Comparison of ENCODE assay signal across 18 cellular contexts in genomic region chr2:216925632-216926366, GRCh38.
"Had no signal": no experiment of that assay in that cellular context is flagged by ENCODE, and none has a peak within 500 bp of the region (broad histone marks: within the 10 kb centered on the region; RNA-seq: fewer than 3 reads in every experiment).

No MANE protein-coding gene starts in this region.

- H3K4me1 Mint-ChIP-seq: activated B cell treated with CpG ODN at 0.5 μM for 24 hours; activated CD8-positive, alpha-beta memory T cell treated with anti-CD3 and anti-CD28 coated beads, Interleukin-2, amount 10 ng/mL, durations not matched to agents 7 days and 5 days; endodermal cell; naive thymus-derived CD8-positive, alpha-beta T cell had no signal

- ATAC-seq: activated CD8-positive, alpha-beta memory T cell treated with anti-CD3 and anti-CD28 coated beads, Interleukin-2, amount 10 ng/mL, durations not matched to agents 7 days and 5 days; activated T-cell treated with anti-CD3 and anti-CD28 coated beads, Interleukin-2, amount 50 U/mL, for 4 hours; left colon; mucosa of descending colon; naive thymus-derived CD8-positive, alpha-beta T cell; right lobe of liver had no signal

- H3K36me3 Mint-ChIP-seq: activated CD8-positive, alpha-beta memory T cell treated with anti-CD3 and anti-CD28 coated beads, Interleukin-2, amount 10 ng/mL, durations not matched to agents 7 days and 5 days; activated naive CD8-positive, alpha-beta T cell treated with anti-CD3 and anti-CD28 coated beads for 36 hours; naive thymus-derived CD8-positive, alpha-beta T cell had no signal

- H3K27ac Mint-ChIP-seq: activated B cell treated with CpG ODN at 0.5 μM for 24 hours; activated CD8-positive, alpha-beta memory T cell treated with anti-CD3 and anti-CD28 coated beads, Interleukin-2, amount 10 ng/mL, durations not matched to agents 7 days and 5 days; activated naive CD8-positive, alpha-beta T cell treated with anti-CD3 and anti-CD28 coated beads for 36 hours; dendritic cell treated with granulocyte-macrophage colony-stimulating factor and Interleukin-4, amounts not matched to agents 40 ng/mL and 50 ng/mL, for 4 days; endodermal cell; naive thymus-derived CD8-positive, alpha-beta T cell had no signal

- H3K9me3 Mint-ChIP-seq: activated B cell treated with CpG ODN at 0.5 μM for 24 hours; activated T-cell treated with anti-CD3 and anti-CD28 coated beads, Interleukin-2, amount 50 U/mL, for 4 hours; dendritic cell treated with granulocyte-macrophage colony-stimulating factor and Interleukin-4, amounts not matched to agents 40 ng/mL and 50 ng/mL, for 4 days; endodermal cell had no signal

- H3K4me3 Mint-ChIP-seq: activated B cell treated with CpG ODN at 0.5 μM for 24 hours; activated CD8-positive, alpha-beta memory T cell treated with anti-CD3 and anti-CD28 coated beads, Interleukin-2, amount 10 ng/mL, durations not matched to agents 7 days and 5 days; activated naive CD8-positive, alpha-beta T cell treated with anti-CD3 and anti-CD28 coated beads for 36 hours; activated T-cell treated with anti-CD3 and anti-CD28 coated beads, Interleukin-2, amount 50 U/mL, for 4 hours; dendritic cell treated with granulocyte-macrophage colony-stimulating factor and Interleukin-4, amounts not matched to agents 40 ng/mL and 50 ng/mL, for 4 days; endodermal cell; naive thymus-derived CD8-positive, alpha-beta T cell had no signal

- DNase-seq: activated B cell treated with CpG ODN at 0.5 μM for 24 hours; activated CD8-positive, alpha-beta memory T cell treated with anti-CD3 and anti-CD28 coated beads, Interleukin-2, amount 10 ng/mL, durations not matched to agents 7 days and 5 days; activated gamma-delta T cell; activated naive CD8-positive, alpha-beta T cell treated with anti-CD3 and anti-CD28 coated beads for 36 hours; activated T-cell treated with anti-CD3 and anti-CD28 coated beads, Interleukin-2, amount 50 U/mL, for 4 hours; cerebellar nuclear complex; endodermal cell; erythroblast; hypothalamus; left colon; mucosa of descending colon; naive thymus-derived CD8-positive, alpha-beta T cell; right lobe of liver; spleen; stimulated activated CD4-positive, alpha-beta T cell treated with anti-CD3 and anti-CD28 coated beads, Interleukin-1b, Interleukin-23, amount 100 ng/mL, for 48 hours; stimulated activated naive CD4-positive, alpha-beta T cell treated with Interleukin-2 at 50 U/mL for 16 hours; trophoblast cell had no signal
